8 cellular contexts compared by ENCODE assay signal in genomic region chr17:35142467-35142796, GRCh38. TPM values are rescaled to one million over a fixed set of nuclear protein-coding genes. Genes with fewer than 3 reads are reported as not detected.
DNase-seq lines count a peak whose midpoint lies in the region; ATAC-seq and TF ChIP-seq lines count a peak whose summit lies in the region.

No MANE protein-coding gene starts in this region.

- H3K36me3 ChIP-seq in iPS-15b (ENCODE audit: control insufficient read depth, insufficient read depth, low read length) (peaks cover 28% of the 10 kb centered on the region), stomach (peaks cover under 1 to 26% (median 23%) of the 10 kb centered on the region in 4 donors)

- intact Hi-C loops in activated CD4-positive, alpha-beta T cell treated with anti-CD3 and anti-CD28 coated beads for 36 hours (cut with DNase I, micrococcal nuclease): loop anchor here in 1 of 2 experiments (1.0 to 5.0 kb wide), 13 partner anchors 53 to 666 kb away; partner anchors contain the start of genes AP2B1, LIG3, PEX12 and RASL10B
- intact Hi-C loops in activated CD4-positive, alpha-beta memory T cell treated with anti-CD3 and anti-CD28 coated beads for 36 hours (cut with micrococcal nuclease): loop anchor here (1.0 to 10.0 kb wide), 4 partner anchors 101 to 602 kb away; partner anchors contain the start of genes AP2B1 and SLFN5
- intact Hi-C loops in stomach (cut with DNase I; ENCODE audit: low total_unique reads): no loop called here

- H3K4me3 ChIP-seq in iPS-15b (ENCODE audit: low read depth, low read length) (peak overlapping the region; percentile 96), stomach (peak overlapping the region; percentile 73 to 100 (median 87))

- POLR2A ChIA-PET in activated CD4-positive, alpha-beta T cell treated with anti-CD3 and anti-CD28 coated beads for 36 hours (lab: Charles Lee): interaction anchor here (0.6 kb wide), 1 partner anchor 98 kb away, joined by 4 read pairs; no protein-coding TSS in a partner anchor
- POLR2A ChIA-PET in activated CD4-positive, alpha-beta memory T cell treated with anti-CD3 and anti-CD28 coated beads for 36 hours (lab: Charles Lee): interaction anchor here (1.0 kb wide), 2 partner anchors 71 to 392 kb away, joined by 4 read pairs; no protein-coding TSS in a partner anchor

- no peaks in the 10 kb centered on the region for H3K27me3 Mint-ChIP-seq in activated CD4-positive, alpha-beta T cell treated with anti-CD3 and anti-CD28 coated beads for 36 hours
- H3K27me3 Mint-ChIP-seq in activated CD4-positive, alpha-beta memory T cell treated with anti-CD3 and anti-CD28 coated beads for 36 hours: no peaks in the 10 kb centered on the region

- TF ChIP-seq EP300 in stomach (IDR thresholded peaks at IDR 0.05): no peak

- H3K4me3 Mint-ChIP-seq in activated CD4-positive, alpha-beta T cell treated with anti-CD3 and anti-CD28 coated beads for 36 hours: peak overlapping the region; percentile 80
- peak overlapping the region; percentile 79 for H3K4me3 Mint-ChIP-seq in activated CD4-positive, alpha-beta memory T cell treated with anti-CD3 and anti-CD28 coated beads for 36 hours

- WGBS in stomach, 5 donors: 57 to 68% (median 61%) methylated on average over 8 of the region's 8 CpGs

- TF ChIP-seq CTCF in stomach (IDR thresholded peaks at IDR 0.05): no peak

- H3K27me3 ChIP-seq in iPS-15b (ENCODE audit: control insufficient read depth, insufficient read depth, low read length) (no peaks in the 10 kb centered on the region), stomach (peaks cover 0 to 2% (median 0%) of the 10 kb centered on the region in 3 donors)

- H3K4me1 ChIP-seq in iPS-15b (ENCODE audit: control insufficient read depth, insufficient read depth, low read length) (peaks cover 3% of the 10 kb centered on the region), stomach (peaks cover 10 to 20% (median 18%) of the 10 kb centered on the region in 4 donors)

- TF ChIP-seq POLR2A in stomach (IDR thresholded peaks at IDR 0.05): no peak

- peak overlapping the region; percentile 47 for H3K9ac ChIP-seq in iPS-15b (ENCODE audit: low read depth, low read length)

- DNase-seq in activated CD4-positive, alpha-beta T cell treated with anti-CD3 and anti-CD28 coated beads for 36 hours: no peak
- DNase-seq in activated CD4-positive, alpha-beta T cell treated with anti-CD3 and anti-CD28 coated beads for 4 hours: no peak
- no peak for DNase-seq in activated CD4-positive, alpha-beta memory T cell treated with anti-CD3 and anti-CD28 coated beads for 36 hours
- DNase-seq in stomach (no peak), NCI-H1694 treated with DMSO at 0.1 percent for 48 hours (lab: John Stamatoyannopoulos, UW) (no peak), GDM1 (lab: John Stamatoyannopoulos, UW) (no peak)

- no peaks in the 10 kb centered on the region for H3K9me3 ChIP-seq in iPS-15b (ENCODE audit: control insufficient read depth, insufficient read depth, low read length)
- no peaks in the 10 kb centered on the region for H3K9me3 ChIP-seq in stomach

- peak overlapping the region in 1 of 5 donors; percentile 68 for H3K27ac ChIP-seq in stomach

- no peaks in the 10 kb centered on the region for H3K9me3 Mint-ChIP-seq in activated CD4-positive, alpha-beta T cell treated with anti-CD3 and anti-CD28 coated beads for 36 hours (ENCODE audit: low read depth)
- H3K9me3 Mint-ChIP-seq in activated CD4-positive, alpha-beta memory T cell treated with anti-CD3 and anti-CD28 coated beads for 36 hours: no peaks in the 10 kb centered on the region

- peak overlapping the region; percentile 51 for H3K27ac Mint-ChIP-seq in activated CD4-positive, alpha-beta T cell treated with anti-CD3 and anti-CD28 coated beads for 36 hours
- H3K27ac Mint-ChIP-seq in activated CD4-positive, alpha-beta memory T cell treated with anti-CD3 and anti-CD28 coated beads for 36 hours: peak overlapping the region; percentile 72

- H3K4me1 Mint-ChIP-seq in activated CD4-positive, alpha-beta T cell treated with anti-CD3 and anti-CD28 coated beads for 36 hours: peaks cover 14% of the 10 kb centered on the region
- H3K4me1 Mint-ChIP-seq in activated CD4-positive, alpha-beta memory T cell treated with anti-CD3 and anti-CD28 coated beads for 36 hours (ENCODE audit: low read depth): peaks cover 16% of the 10 kb centered on the region

- H3K36me3 Mint-ChIP-seq in activated CD4-positive, alpha-beta T cell treated with anti-CD3 and anti-CD28 coated beads for 36 hours (ENCODE audit: low read depth): peaks cover 22% of the 10 kb centered on the region
- peaks cover 10% of the 10 kb centered on the region for H3K36me3 Mint-ChIP-seq in activated CD4-positive, alpha-beta memory T cell treated with anti-CD3 and anti-CD28 coated beads for 36 hours

- CTCF ChIA-PET in activated CD4-positive, alpha-beta T cell treated with anti-CD3 and anti-CD28 coated beads for 36 hours (lab: Charles Lee): no interaction called here
- CTCF ChIA-PET in activated CD4-positive, alpha-beta memory T cell treated with anti-CD3 and anti-CD28 coated beads for 36 hours (lab: Charles Lee): interaction anchor here (0.9 to 2.3 kb wide), 4 partner anchors 16 to 392 kb away, joined by 3 to 7 read pairs (median 5); no protein-coding TSS in a partner anchor

- ATAC-seq in activated CD4-positive, alpha-beta T cell treated with anti-CD3 and anti-CD28 coated beads for 36 hours: peak; percentile 8
- no peak for ATAC-seq in HG03457 (IDR thresholded peaks at IDR 0.05; ENCODE audit: unreplicated experiment)

RNA-seq across cellular contexts. Expression of gene NLE1, which starts 0.3 kb away (rescaled TPM):
- 10 to 100 TPM; 38.1 to 40.6 TPM for total RNA-seq in activated CD4-positive, alpha-beta T cell treated with anti-CD3 and anti-CD28 coated beads for 36 hours
- total RNA-seq in activated CD4-positive, alpha-beta memory T cell treated with anti-CD3 and anti-CD28 coated beads for 36 hours: 10 to 100 TPM; 29.9 to 31.4 TPM
- 100 to 1,000 TPM in 1 of 5 donors, 10 to 100 TPM in 1, 1 to 10 TPM in 2, not detected in 1; 7.7 to 208 (median 19.2) TPM for total RNA-seq in stomach
- 1 to 10 TPM; 6.2 to 9.2 (median 6.4) TPM for polyA plus RNA-seq in stomach

RNA-seq across cellular contexts. Expression of gene UNC45B, which starts 5.2 kb away (rescaled TPM):
- total RNA-seq in activated CD4-positive, alpha-beta T cell treated with anti-CD3 and anti-CD28 coated beads for 36 hours: under 1 TPM in 1 of 2 experiments, not detected in 1; 0.07 TPM
- under 1 TPM; 0.05 to 0.07 TPM for total RNA-seq in activated CD4-positive, alpha-beta memory T cell treated with anti-CD3 and anti-CD28 coated beads for 36 hours
- total RNA-seq in stomach: 1 to 10 TPM in 2 of 5 donors, under 1 TPM in 1, not detected in 2; 0.45 to 1.8 (median 1.5) TPM
- polyA plus RNA-seq in stomach: under 1 TPM; 0.05 to 0.15 (median 0.06) TPM

RNA-seq across cellular contexts. Expression of gene FNDC8, which starts 21.0 kb away (rescaled TPM):
- not detected for total RNA-seq in activated CD4-positive, alpha-beta T cell treated with anti-CD3 and anti-CD28 coated beads for 36 hours
- not detected for total RNA-seq in activated CD4-positive, alpha-beta memory T cell treated with anti-CD3 and anti-CD28 coated beads for 36 hours
- total RNA-seq in stomach: not detected
- not detected for polyA plus RNA-seq in stomach

RNA-seq across cellular contexts. Expression of gene RAD51D, which starts 22.8 kb away (rescaled TPM):
- total RNA-seq in activated CD4-positive, alpha-beta T cell treated with anti-CD3 and anti-CD28 coated beads for 36 hours: 10 to 100 TPM; 19.9 to 31.8 TPM
- total RNA-seq in activated CD4-positive, alpha-beta memory T cell treated with anti-CD3 and anti-CD28 coated beads for 36 hours: 10 to 100 TPM; 29.7 to 36.7 TPM
- total RNA-seq in stomach: 10 to 100 TPM in 1 of 5 donors, 1 to 10 TPM in 4; 2.2 to 31.5 (median 3.5) TPM
- 1 to 10 TPM; 2.9 to 5.0 (median 3.1) TPM for polyA plus RNA-seq in stomach

RNA-seq across cellular contexts. Expression of gene SLC35G3, which starts 51.8 kb away (rescaled TPM):
- not detected for total RNA-seq in activated CD4-positive, alpha-beta T cell treated with anti-CD3 and anti-CD28 coated beads for 36 hours
- not detected for total RNA-seq in activated CD4-positive, alpha-beta memory T cell treated with anti-CD3 and anti-CD28 coated beads for 36 hours
- not detected for total RNA-seq in stomach
- under 1 TPM in 1 of 3 donors, not detected in 2; 0.12 TPM for polyA plus RNA-seq in stomach
